1 cellular context compared by ENCODE assay signal in genomic region chr18:44759925-44760342, GRCh38.
TF ChIP-seq lines count a peak whose summit lies in the region.

No MANE protein-coding gene starts in this region.

TF ChIP-seq in GM12878, 131 proteins besides CTCF, POLR2A, EP300 and RAD21 (continued from another document):
- TF ChIP-seq ELK1 (IDR thresholded peaks at IDR 0.05; ENCODE audit: low read depth, low read length) (no peak), BCL3 (IDR thresholded peaks at IDR 0.05; ENCODE audit: borderline replicate concordance, insufficient read depth, low read depth, low read length, poor library complexity, severe bottlenecking) (no peak), CBFB (IDR thresholded peaks at IDR 0.05; ENCODE audit: low read depth) (no peak), E2F4 (IDR thresholded peaks at IDR 0.05; ENCODE audit: low read depth, low read length) (no peak), ZZZ3 (IDR thresholded peaks at IDR 0.05; ENCODE audit: control insufficient read depth, insufficient read length, low read depth) (no peak), MEF2B (IDR thresholded peaks at IDR 0.05; ENCODE audit: partially characterized antibody, poor library complexity, severe bottlenecking) (no peak), CHD4 (IDR thresholded peaks at IDR 0.05) (no peak), IKZF1 (conservative IDR thresholded peaks at IDR 0.05) (no peak), MTA2 (IDR thresholded peaks at IDR 0.05; ENCODE audit: low read depth) (no peak), CHD2 (IDR thresholded peaks at IDR 0.05; ENCODE audit: borderline replicate concordance, low read depth, low read length) (no peak), TCF7 (IDR thresholded peaks at IDR 0.05; ENCODE audit: borderline replicate concordance) (no peak), GATAD2B (conservative IDR thresholded peaks at IDR 0.05; ENCODE audit: low read depth) (no peak), FOS (IDR thresholded peaks at IDR 0.05; ENCODE audit: borderline replicate concordance, extremely low read depth, insufficient read length) (no peak), POLR2AphosphoS2 (IDR thresholded peaks at IDR 0.05; ENCODE audit: low read depth, low read length) (no peak), CEBPB (IDR thresholded peaks at IDR 0.05; ENCODE audit: borderline replicate concordance in 1 of 2, low read depth in 2 of 2, low read length in 2 of 2) (no peak), CBX5 (IDR thresholded peaks at IDR 0.05; ENCODE audit: low read depth) (0 out of 2 replicates have a peak, but pooled peaks have one; percentile 17), GABPA (IDR thresholded peaks at IDR 0.05; ENCODE audit: low read depth) (no peak), PBX3 (IDR thresholded peaks at IDR 0.05; ENCODE audit: insufficient replicate concordance, low read depth, low read length) (no peak)
- TF ChIP-seq, protein P1, sequence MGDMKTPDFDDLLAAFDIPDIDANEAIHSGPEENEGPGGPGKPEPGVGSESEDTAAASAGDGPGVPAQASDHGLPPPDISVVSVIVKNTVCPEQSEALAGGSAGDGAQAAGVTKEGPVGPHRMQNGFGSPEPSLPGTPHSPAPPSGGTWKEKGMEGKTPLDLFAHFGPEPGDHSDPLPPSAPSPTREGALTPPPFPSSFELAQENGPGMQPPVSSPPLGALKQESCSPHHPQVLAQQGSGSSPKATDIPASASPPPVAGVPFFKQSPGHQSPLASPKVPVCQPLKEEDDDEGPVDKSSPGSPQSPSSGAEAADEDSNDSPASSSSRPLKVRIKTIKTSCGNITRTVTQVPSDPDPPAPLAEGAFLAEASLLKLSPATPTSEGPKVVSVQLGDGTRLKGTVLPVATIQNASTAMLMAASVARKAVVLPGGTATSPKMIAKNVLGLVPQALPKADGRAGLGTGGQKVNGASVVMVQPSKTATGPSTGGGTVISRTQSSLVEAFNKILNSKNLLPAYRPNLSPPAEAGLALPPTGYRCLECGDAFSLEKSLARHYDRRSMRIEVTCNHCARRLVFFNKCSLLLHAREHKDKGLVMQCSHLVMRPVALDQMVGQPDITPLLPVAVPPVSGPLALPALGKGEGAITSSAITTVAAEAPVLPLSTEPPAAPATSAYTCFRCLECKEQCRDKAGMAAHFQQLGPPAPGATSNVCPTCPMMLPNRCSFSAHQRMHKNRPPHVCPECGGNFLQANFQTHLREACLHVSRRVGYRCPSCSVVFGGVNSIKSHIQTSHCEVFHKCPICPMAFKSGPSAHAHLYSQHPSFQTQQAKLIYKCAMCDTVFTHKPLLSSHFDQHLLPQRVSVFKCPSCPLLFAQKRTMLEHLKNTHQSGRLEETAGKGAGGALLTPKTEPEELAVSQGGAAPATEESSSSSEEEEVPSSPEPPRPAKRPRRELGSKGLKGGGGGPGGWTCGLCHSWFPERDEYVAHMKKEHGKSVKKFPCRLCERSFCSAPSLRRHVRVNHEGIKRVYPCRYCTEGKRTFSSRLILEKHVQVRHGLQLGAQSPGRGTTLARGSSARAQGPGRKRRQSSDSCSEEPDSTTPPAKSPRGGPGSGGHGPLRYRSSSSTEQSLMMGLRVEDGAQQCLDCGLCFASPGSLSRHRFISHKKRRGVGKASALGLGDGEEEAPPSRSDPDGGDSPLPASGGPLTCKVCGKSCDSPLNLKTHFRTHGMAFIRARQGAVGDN (IDR thresholded peaks at IDR 0.05), result peak; percentile 55
- TF ChIP-seq, protein P2, sequence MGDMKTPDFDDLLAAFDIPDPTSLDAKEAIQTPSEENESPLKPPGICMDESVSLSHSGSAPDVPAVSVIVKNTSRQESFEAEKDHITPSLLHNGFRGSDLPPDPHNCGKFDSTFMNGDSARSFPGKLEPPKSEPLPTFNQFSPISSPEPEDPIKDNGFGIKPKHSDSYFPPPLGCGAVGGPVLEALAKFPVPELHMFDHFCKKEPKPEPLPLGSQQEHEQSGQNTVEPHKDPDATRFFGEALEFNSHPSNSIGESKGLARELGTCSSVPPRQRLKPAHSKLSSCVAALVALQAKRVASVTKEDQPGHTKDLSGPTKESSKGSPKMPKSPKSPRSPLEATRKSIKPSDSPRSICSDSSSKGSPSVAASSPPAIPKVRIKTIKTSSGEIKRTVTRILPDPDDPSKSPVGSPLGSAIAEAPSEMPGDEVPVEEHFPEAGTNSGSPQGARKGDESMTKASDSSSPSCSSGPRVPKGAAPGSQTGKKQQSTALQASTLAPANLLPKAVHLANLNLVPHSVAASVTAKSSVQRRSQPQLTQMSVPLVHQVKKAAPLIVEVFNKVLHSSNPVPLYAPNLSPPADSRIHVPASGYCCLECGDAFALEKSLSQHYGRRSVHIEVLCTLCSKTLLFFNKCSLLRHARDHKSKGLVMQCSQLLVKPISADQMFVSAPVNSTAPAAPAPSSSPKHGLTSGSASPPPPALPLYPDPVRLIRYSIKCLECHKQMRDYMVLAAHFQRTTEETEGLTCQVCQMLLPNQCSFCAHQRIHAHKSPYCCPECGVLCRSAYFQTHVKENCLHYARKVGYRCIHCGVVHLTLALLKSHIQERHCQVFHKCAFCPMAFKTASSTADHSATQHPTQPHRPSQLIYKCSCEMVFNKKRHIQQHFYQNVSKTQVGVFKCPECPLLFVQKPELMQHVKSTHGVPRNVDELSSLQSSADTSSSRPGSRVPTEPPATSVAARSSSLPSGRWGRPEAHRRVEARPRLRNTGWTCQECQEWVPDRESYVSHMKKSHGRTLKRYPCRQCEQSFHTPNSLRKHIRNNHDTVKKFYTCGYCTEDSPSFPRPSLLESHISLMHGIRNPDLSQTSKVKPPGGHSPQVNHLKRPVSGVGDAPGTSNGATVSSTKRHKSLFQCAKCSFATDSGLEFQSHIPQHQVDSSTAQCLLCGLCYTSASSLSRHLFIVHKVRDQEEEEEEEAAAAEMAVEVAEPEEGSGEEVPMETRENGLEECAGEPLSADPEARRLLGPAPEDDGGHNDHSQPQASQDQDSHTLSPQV (IDR thresholded peaks at IDR 0.05), result 0 out of 2 replicates have a peak, but pooled peaks have one; percentile 2
- TF ChIP-seq, protein P3, sequence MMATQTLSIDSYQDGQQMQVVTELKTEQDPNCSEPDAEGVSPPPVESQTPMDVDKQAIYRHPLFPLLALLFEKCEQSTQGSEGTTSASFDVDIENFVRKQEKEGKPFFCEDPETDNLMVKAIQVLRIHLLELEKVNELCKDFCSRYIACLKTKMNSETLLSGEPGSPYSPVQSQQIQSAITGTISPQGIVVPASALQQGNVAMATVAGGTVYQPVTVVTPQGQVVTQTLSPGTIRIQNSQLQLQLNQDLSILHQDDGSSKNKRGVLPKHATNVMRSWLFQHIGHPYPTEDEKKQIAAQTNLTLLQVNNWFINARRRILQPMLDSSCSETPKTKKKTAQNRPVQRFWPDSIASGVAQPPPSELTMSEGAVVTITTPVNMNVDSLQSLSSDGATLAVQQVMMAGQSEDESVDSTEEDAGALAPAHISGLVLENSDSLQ (IDR thresholded peaks at IDR 0.05), result no peak
- TF ChIP-seq, protein P4, sequence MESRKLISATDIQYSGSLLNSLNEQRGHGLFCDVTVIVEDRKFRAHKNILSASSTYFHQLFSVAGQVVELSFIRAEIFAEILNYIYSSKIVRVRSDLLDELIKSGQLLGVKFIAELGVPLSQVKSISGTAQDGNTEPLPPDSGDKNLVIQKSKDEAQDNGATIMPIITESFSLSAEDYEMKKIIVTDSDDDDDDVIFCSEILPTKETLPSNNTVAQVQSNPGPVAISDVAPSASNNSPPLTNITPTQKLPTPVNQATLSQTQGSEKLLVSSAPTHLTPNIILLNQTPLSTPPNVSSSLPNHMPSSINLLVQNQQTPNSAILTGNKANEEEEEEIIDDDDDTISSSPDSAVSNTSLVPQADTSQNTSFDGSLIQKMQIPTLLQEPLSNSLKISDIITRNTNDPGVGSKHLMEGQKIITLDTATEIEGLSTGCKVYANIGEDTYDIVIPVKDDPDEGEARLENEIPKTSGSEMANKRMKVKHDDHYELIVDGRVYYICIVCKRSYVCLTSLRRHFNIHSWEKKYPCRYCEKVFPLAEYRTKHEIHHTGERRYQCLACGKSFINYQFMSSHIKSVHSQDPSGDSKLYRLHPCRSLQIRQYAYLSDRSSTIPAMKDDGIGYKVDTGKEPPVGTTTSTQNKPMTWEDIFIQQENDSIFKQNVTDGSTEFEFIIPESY (IDR thresholded peaks at IDR 0.05), result no peak
- TF ChIP-seq, protein P5, sequence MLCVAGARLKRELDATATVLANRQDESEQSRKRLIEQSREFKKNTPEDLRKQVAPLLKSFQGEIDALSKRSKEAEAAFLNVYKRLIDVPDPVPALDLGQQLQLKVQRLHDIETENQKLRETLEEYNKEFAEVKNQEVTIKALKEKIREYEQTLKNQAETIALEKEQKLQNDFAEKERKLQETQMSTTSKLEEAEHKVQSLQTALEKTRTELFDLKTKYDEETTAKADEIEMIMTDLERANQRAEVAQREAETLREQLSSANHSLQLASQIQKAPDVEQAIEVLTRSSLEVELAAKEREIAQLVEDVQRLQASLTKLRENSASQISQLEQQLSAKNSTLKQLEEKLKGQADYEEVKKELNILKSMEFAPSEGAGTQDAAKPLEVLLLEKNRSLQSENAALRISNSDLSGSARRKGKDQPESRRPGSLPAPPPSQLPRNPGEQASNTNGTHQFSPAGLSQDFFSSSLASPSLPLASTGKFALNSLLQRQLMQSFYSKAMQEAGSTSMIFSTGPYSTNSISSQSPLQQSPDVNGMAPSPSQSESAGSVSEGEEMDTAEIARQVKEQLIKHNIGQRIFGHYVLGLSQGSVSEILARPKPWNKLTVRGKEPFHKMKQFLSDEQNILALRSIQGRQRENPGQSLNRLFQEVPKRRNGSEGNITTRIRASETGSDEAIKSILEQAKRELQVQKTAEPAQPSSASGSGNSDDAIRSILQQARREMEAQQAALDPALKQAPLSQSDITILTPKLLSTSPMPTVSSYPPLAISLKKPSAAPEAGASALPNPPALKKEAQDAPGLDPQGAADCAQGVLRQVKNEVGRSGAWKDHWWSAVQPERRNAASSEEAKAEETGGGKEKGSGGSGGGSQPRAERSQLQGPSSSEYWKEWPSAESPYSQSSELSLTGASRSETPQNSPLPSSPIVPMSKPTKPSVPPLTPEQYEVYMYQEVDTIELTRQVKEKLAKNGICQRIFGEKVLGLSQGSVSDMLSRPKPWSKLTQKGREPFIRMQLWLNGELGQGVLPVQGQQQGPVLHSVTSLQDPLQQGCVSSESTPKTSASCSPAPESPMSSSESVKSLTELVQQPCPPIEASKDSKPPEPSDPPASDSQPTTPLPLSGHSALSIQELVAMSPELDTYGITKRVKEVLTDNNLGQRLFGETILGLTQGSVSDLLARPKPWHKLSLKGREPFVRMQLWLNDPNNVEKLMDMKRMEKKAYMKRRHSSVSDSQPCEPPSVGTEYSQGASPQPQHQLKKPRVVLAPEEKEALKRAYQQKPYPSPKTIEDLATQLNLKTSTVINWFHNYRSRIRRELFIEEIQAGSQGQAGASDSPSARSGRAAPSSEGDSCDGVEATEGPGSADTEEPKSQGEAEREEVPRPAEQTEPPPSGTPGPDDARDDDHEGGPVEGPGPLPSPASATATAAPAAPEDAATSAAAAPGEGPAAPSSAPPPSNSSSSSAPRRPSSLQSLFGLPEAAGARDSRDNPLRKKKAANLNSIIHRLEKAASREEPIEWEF (IDR thresholded peaks at IDR 0.05; ENCODE audit: insufficient replicate concordance, low read depth, low read length), result no peak
- TF ChIP-seq, protein P6, sequence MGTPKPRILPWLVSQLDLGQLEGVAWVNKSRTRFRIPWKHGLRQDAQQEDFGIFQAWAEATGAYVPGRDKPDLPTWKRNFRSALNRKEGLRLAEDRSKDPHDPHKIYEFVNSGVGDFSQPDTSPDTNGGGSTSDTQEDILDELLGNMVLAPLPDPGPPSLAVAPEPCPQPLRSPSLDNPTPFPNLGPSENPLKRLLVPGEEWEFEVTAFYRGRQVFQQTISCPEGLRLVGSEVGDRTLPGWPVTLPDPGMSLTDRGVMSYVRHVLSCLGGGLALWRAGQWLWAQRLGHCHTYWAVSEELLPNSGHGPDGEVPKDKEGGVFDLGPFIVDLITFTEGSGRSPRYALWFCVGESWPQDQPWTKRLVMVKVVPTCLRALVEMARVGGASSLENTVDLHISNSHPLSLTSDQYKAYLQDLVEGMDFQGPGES (IDR thresholded peaks at IDR 0.05), result no peak
